Comparison of ENCODE assay signal across 23 cellular contexts in genomic region chr19:31956771-31957170, GRCh38.
DNase-seq lines count a peak whose midpoint lies in the region; ATAC-seq, FAIRE-seq and TF ChIP-seq lines count a peak whose summit lies in the region.
"Had no signal": no experiment of that assay in that cellular context is flagged by ENCODE, and none has a peak within 500 bp of the region (broad histone marks: within the 10 kb centered on the region; RNA-seq: fewer than 3 reads in every experiment).

No MANE protein-coding gene starts in this region.

- no peak for TF ChIP-seq EP300 in HepG2 (IDR thresholded peaks at IDR 0.05; ENCODE audit: low read depth in 2 of 2, low read length in 2 of 2)
- no peak for TF ChIP-seq EP300 in HepG2 (CRISPR knock-in tag; IDR thresholded peaks at IDR 0.05; ENCODE audit: borderline replicate concordance)

- no peaks in the 10 kb centered on the region for H3K27me3 ChIP-seq in HepG2 (ENCODE audit: control insufficient read depth in 1 of 2, insufficient read depth in 2 of 2, low read length in 2 of 2)
- no peaks in the 10 kb centered on the region for H3K27me3 ChIP-seq in right lobe of liver
- no peaks in the 10 kb centered on the region for H3K27me3 ChIP-seq in mesenchymal stem cell (ENCODE audit: control insufficient read depth in 1 of 2, insufficient read depth in 1 of 2, low read length in 2 of 2)
- H3K27me3 ChIP-seq in pancreas: no peaks in the 10 kb centered on the region
- H3K27me3 ChIP-seq: BLaER1 had no signal

- FAIRE-seq in HepG2 (lab: Jason Lieb, UNC) (no peak), pancreas (lab: Jason Lieb, UNC) (no peak)
- FAIRE-seq: A204.1, D721Med, GM12878, H1 had no signal

- WGBS in HepG2 (ENCODE audit: low lambda C conversion rate): 0% methylated on average over 1 of the region's 1 CpG
- WGBS in right lobe of liver (ENCODE audit: insufficient coverage, low coverage, low lambda C conversion rate, missing lambda C conversion rate): 40% methylated on average over 1 of the region's 1 CpG
- WGBS in mesenchymal stem cell: no CpG with 5 or more reads among the region's 1 CpG
- 36 to 39% methylated on average over 1 of the region's 1 CpG for WGBS in pancreas, 2 donors

- no peak overlapping the region for H3K14ac ChIP-seq in mesenchymal stem cell (ENCODE audit: low read length in 2 of 2)

- H3K36me3 ChIP-seq in HepG2 (replicated peaks in 1 of 2; ENCODE audit: control insufficient read depth in 1 of 2, insufficient read depth in 2 of 2, low read length in 2 of 2) (no peaks in the 10 kb centered on the region), right lobe of liver (no peaks in the 10 kb centered on the region), mesenchymal stem cell (ENCODE audit: control insufficient read depth in 1 of 2, insufficient read depth in 2 of 2, low read depth in 1 of 2, low read length in 2 of 2) (no peaks in the 10 kb centered on the region), pancreas (no peaks in the 10 kb centered on the region)
- H3K36me3 ChIP-seq: BLaER1 had no signal

- peaks cover 43% of the 10 kb centered on the region for H3K4me1 Mint-ChIP-seq in nephron
- H3K4me1 Mint-ChIP-seq: B cell; CD4-positive, CD25-positive, alpha-beta regulatory T cell had no signal

- H2AK5ac ChIP-seq in mesenchymal stem cell (ENCODE audit: low read length, severe bottlenecking): no peak overlapping the region

- H3K4me3 ChIP-seq in HepG2 (replicated peaks in 1 of 3; ENCODE audit: insufficient read depth in 1 of 3, low read depth in 2 of 3, low read length in 3 of 3): no peak overlapping the region
- H3K4me3 ChIP-seq in right lobe of liver: no peak overlapping the region
- no peak overlapping the region for H3K4me3 ChIP-seq in mesenchymal stem cell (ENCODE audit: insufficient read depth in 1 of 2, low read depth in 1 of 2, low read length in 2 of 2)
- H3K4me3 ChIP-seq in pancreas: no peak overlapping the region
- H3K4me3 ChIP-seq: BLaER1, GM12878 had no signal

- H2AFZ ChIP-seq in HepG2 (ENCODE audit: low read length): no peak overlapping the region
- H2AFZ ChIP-seq in mesenchymal stem cell (ENCODE audit: low read depth, low read length): no peak overlapping the region

- no peak overlapping the region for H2BK5ac ChIP-seq in mesenchymal stem cell (ENCODE audit: low read depth, low read length, poor library complexity, severe bottlenecking)

- H3K4me3 Mint-ChIP-seq in nephron: no peak overlapping the region
- H3K4me3 Mint-ChIP-seq: B cell; CD4-positive, CD25-positive, alpha-beta regulatory T cell; CD8-positive, alpha-beta T cell had no signal

- H3K4me2 ChIP-seq in HepG2 (ENCODE audit: low read depth, low read length) (no peak overlapping the region), mesenchymal stem cell (ENCODE audit: low read length, poor library complexity, severe bottlenecking) (no peak overlapping the region)
- H3K4me2 ChIP-seq: BLaER1 had no signal

- DNase-seq in HepG2 (ENCODE audit: low spot score) (no peak), right lobe of liver (no peak), mesenchymal stem cell (peak; percentile 51), Kasumi-1 (lab: John Stamatoyannopoulos, UW) (no peak), pancreas (no peak), COLO829 (ENCODE audit: low spot score) (no peak)
- DNase-seq: CD4-positive, CD25-positive, alpha-beta regulatory T cell; CD8-positive, alpha-beta T cell; DMS 273 treated with DMSO at 0.1 percent for 48 hours; EL; GDM1; H7; HCEC 1CT had no signal

- H3K79me2 ChIP-seq in HepG2 (ENCODE audit: insufficient read depth, low read length): no peaks in the 10 kb centered on the region

- POLR2A ChIA-PET in HepG2 (lab: Yijun Ruan, JAX): no interaction called here

- no peak overlapping the region for H2BK12ac ChIP-seq in mesenchymal stem cell (ENCODE audit: low read length in 2 of 2)

- no peak for TF ChIP-seq POLR2A in HepG2 (IDR thresholded peaks at IDR 0.05; ENCODE audit: insufficient read depth in 1 of 2, low read depth in 2 of 2, low read length in 2 of 2)
- no peak for TF ChIP-seq POLR2A in right lobe of liver (IDR thresholded peaks at IDR 0.05)

- H3K23ac ChIP-seq in mesenchymal stem cell (ENCODE audit: low read length in 2 of 2): no peak overlapping the region

- no peak overlapping the region for H4K91ac ChIP-seq in mesenchymal stem cell (ENCODE audit: low read length)

- H2BK15ac ChIP-seq in mesenchymal stem cell (ENCODE audit: low read depth, poor library complexity, severe bottlenecking): no peak overlapping the region

- H3K4ac ChIP-seq in mesenchymal stem cell (ENCODE audit: low read depth in 1 of 2, low read length in 2 of 2): no peak overlapping the region

- CTCF ChIA-PET in HepG2 (lab: Yijun Ruan, JAX; ENCODE audit: low intra/inter-chr PET ratio, low total read pairs): no interaction called here

- H2BK120ac ChIP-seq in mesenchymal stem cell (ENCODE audit: low read depth, low read length): no peak overlapping the region

- BruUV-seq in HepG2 (replicated peaks; lab: Mats Ljungman, UMichigan): no TSS peak

- no peak overlapping the region for H4K8ac ChIP-seq in mesenchymal stem cell (ENCODE audit: low read length)

- no peaks in the 10 kb centered on the region for H3K27me3 Mint-ChIP-seq in nephron (ENCODE audit: low read depth)
- H3K27me3 Mint-ChIP-seq: B cell; CD4-positive, CD25-positive, alpha-beta regulatory T cell had no signal

- intact Hi-C loops in HepG2 (cut with micrococcal nuclease; ENCODE audit: unreplicated experiment) (no loop called here), right lobe of liver (cut with DNase I) (no loop called here), pancreas (cut with DNase I) (no loop called here)

- H3K27ac ChIP-seq in HepG2 (ENCODE audit: extremely low read length, insufficient read depth, low read length) (peak overlapping the region; percentile 6), right lobe of liver (no peak overlapping the region), mesenchymal stem cell (ENCODE audit: low read length, poor library complexity, severe bottlenecking) (no peak overlapping the region), pancreas (no peak overlapping the region)
- H3K27ac ChIP-seq: 22Rv1, BLaER1, C4-2B had no signal

- no peak for TF ChIP-seq CTCF in HepG2 (CRISPR knock-in tag; IDR thresholded peaks at IDR 0.05)
- TF ChIP-seq CTCF in right lobe of liver (IDR thresholded peaks at IDR 0.05): no peak
- no peak for TF ChIP-seq CTCF in nephron (IDR thresholded peaks at IDR 0.05; ENCODE audit: unreplicated experiment in 3 of 3)
- no peak for TF ChIP-seq CTCF in pancreas (IDR thresholded peaks at IDR 0.05)

- peak overlapping the region in 1 of 2 experiments; percentile 11 for H3K18ac ChIP-seq in mesenchymal stem cell (ENCODE audit: low read depth in 1 of 2, low read length in 2 of 2)

- peaks cover 7% of the 10 kb centered on the region for H3K9me3 Mint-ChIP-seq in nephron

- no peaks in the 10 kb centered on the region for H3K79me1 ChIP-seq in mesenchymal stem cell (replicated peaks; ENCODE audit: low read length, poor library complexity, severe bottlenecking)

- no peak for ATAC-seq in HepG2
- no peak for ATAC-seq in right lobe of liver
- ATAC-seq in pancreas: no peak
- no peak for ATAC-seq in GM18868 (IDR thresholded peaks at IDR 0.05; ENCODE audit: unreplicated experiment)
- ATAC-seq: CD8-positive, alpha-beta T cell; GM12878 had no signal

- H3K27ac Mint-ChIP-seq in nephron: peak overlapping the region; percentile 12 to 83 (median 34)
- H3K27ac Mint-ChIP-seq: B cell; CD4-positive, CD25-positive, alpha-beta regulatory T cell; CD8-positive, alpha-beta T cell had no signal

- no peak overlapping the region for H3K9ac ChIP-seq in HepG2 (ENCODE audit: insufficient read depth, low read depth, low read length)
- no peak overlapping the region for H3K9ac ChIP-seq in mesenchymal stem cell (ENCODE audit: low read length)
- H3K9ac ChIP-seq: BLaER1 had no signal

- H3K4me1 ChIP-seq in HepG2 (ENCODE audit: insufficient read depth, low read length) (peaks cover 44% of the 10 kb centered on the region), right lobe of liver (no peaks in the 10 kb centered on the region), mesenchymal stem cell (ENCODE audit: control insufficient read depth, insufficient read depth, low read depth, low read length) (no peaks in the 10 kb centered on the region), pancreas (no peaks in the 10 kb centered on the region)

- no peak for TF ChIP-seq RAD21 in HepG2 (CRISPR knock-in tag; IDR thresholded peaks at IDR 0.05)

- H3K9me3 ChIP-seq in HepG2 (ENCODE audit: low read length): peaks cover 94% of the 10 kb centered on the region
- no peaks in the 10 kb centered on the region for H3K9me3 ChIP-seq in right lobe of liver
- peaks cover 3% of the 10 kb centered on the region for H3K9me3 ChIP-seq in mesenchymal stem cell (ENCODE audit: control insufficient read depth, low read length)
- H3K9me3 ChIP-seq in pancreas: no peaks in the 10 kb centered on the region
- H3K9me3 ChIP-seq: BLaER1 had no signal

- in situ Hi-C loops in HepG2 (cut with HindIII; ENCODE audit: extremely low pct_ligation_motif_present, low pct_unique_long_range_greater_than_20kb): no loop called here

- no peaks in the 10 kb centered on the region for H3K36me3 Mint-ChIP-seq in nephron (ENCODE audit: low read depth)
- H3K36me3 Mint-ChIP-seq: CD4-positive, CD25-positive, alpha-beta regulatory T cell; CD8-positive, alpha-beta T cell had no signal

- no peaks in the 10 kb centered on the region for H4K20me1 ChIP-seq in HepG2 (ENCODE audit: insufficient read depth, low read length)
- H4K20me1 ChIP-seq: BLaER1 had no signal

TF ChIP-seq in HepG2, 621 proteins besides CTCF, POLR2A, EP300 and RAD21:
- TF ChIP-seq SOX6 (IDR thresholded peaks at IDR 0.05) (no peak), SOX6 (CRISPR knock-in tag; IDR thresholded peaks at IDR 0.05) (peak; percentile 14; the same call in 1 of the 2 replicates), CREM (IDR thresholded peaks at IDR 0.05) (0 out of 2 replicates have a peak, but pooled peaks have one; percentile 17), CREM (CRISPR knock-in tag; IDR thresholded peaks at IDR 0.05) (no peak), CEBPB (IDR thresholded peaks at IDR 0.05; ENCODE audit: borderline replicate concordance, low read depth, low read length) (no peak)
